In genomic region chr12:109358154-109358869, GRCh38 we compare ENCODE assay signal across 9 cellular contexts. TPM values are rescaled to one million over a fixed set of nuclear protein-coding genes. Genes with fewer than 3 reads are reported as not detected.
DNase-seq lines count a peak whose midpoint lies in the region; ATAC-seq and TF ChIP-seq lines count a peak whose summit lies in the region.
"Had no signal": no experiment of that assay in that cellular context is flagged by ENCODE, and none has a peak within 500 bp of the region (broad histone marks: within the 10 kb centered on the region; RNA-seq: fewer than 3 reads in every experiment).

No MANE protein-coding gene starts in this region.

- H3K27ac ChIP-seq in smooth muscle cell (ENCODE audit: low read depth) = no peak overlapping the region

- CTCF ChIA-PET in activated CD8-positive, alpha-beta T cell treated with anti-CD3 and anti-CD28 coated beads for 36 hours (lab: Charles Lee) = interaction anchor here (0.9 kb wide), 1 partner anchor 70 kb away, joined by 3 read pairs; no protein-coding TSS in a partner anchor

- peak overlapping the region; percentile 17 for H3K4me3 Mint-ChIP-seq in activated CD4-positive, alpha-beta T cell treated with anti-CD3 and anti-CD28 coated beads, Interleukin-2, amount 10 ng/mL, durations not matched to agents 24 days and 14 days
- H3K4me3 Mint-ChIP-seq in activated CD8-positive, alpha-beta T cell treated with anti-CD3 and anti-CD28 coated beads for 36 hours = peak overlapping the region; percentile 32

- no peaks in the 10 kb centered on the region for H3K27me3 ChIP-seq in smooth muscle cell (ENCODE audit: low read depth)

- peak overlapping the region; percentile 48 for H3K4me2 ChIP-seq in smooth muscle cell

- H3K4me1 ChIP-seq in smooth muscle cell (ENCODE audit: low read depth) = no peaks in the 10 kb centered on the region

- H3K4me1 Mint-ChIP-seq in activated CD4-positive, alpha-beta T cell treated with anti-CD3 and anti-CD28 coated beads, Interleukin-2, amount 10 ng/mL, durations not matched to agents 24 days and 14 days = peaks cover 5% of the 10 kb centered on the region
- H3K4me1 Mint-ChIP-seq in activated CD8-positive, alpha-beta T cell treated with anti-CD3 and anti-CD28 coated beads for 36 hours (ENCODE audit: low read depth) = peaks cover 7% of the 10 kb centered on the region

- no peak overlapping the region for H3K27ac Mint-ChIP-seq in activated CD4-positive, alpha-beta T cell treated with anti-CD3 and anti-CD28 coated beads, Interleukin-2, amount 10 ng/mL, durations not matched to agents 24 days and 14 days
- no peak overlapping the region for H3K27ac Mint-ChIP-seq in activated CD8-positive, alpha-beta T cell treated with anti-CD3 and anti-CD28 coated beads for 36 hours

- H2AFZ ChIP-seq in smooth muscle cell (ENCODE audit: low read depth) = peak overlapping the region; percentile 28

- H4K20me1 ChIP-seq in smooth muscle cell (ENCODE audit: low read depth) = no peaks in the 10 kb centered on the region

- H3K36me3 ChIP-seq in smooth muscle cell (ENCODE audit: low read depth) = no peaks in the 10 kb centered on the region

- no peaks in the 10 kb centered on the region for H3F3A ChIP-seq in smooth muscle cell (ENCODE audit: low read depth)

- no peak overlapping the region for H3K4me3 ChIP-seq in smooth muscle cell

- no peak for TF ChIP-seq CTCF in activated CD8-positive, alpha-beta T cell treated with anti-CD3 and anti-CD28 coated beads for 36 hours (IDR thresholded peaks at IDR 0.05)
- TF ChIP-seq CTCF in smooth muscle cell (IDR thresholded peaks at IDR 0.05; ENCODE audit: borderline replicate concordance, insufficient read depth, poor library complexity, severe bottlenecking) = no peak

- H3K9me3 ChIP-seq in smooth muscle cell (replicated peaks; ENCODE audit: low read depth) = no peaks in the 10 kb centered on the region

- peak; percentile 88 for ATAC-seq in HG03060 (IDR thresholded peaks at IDR 0.05; ENCODE audit: low read depth, unreplicated experiment)
- ATAC-seq in activated CD8-positive, alpha-beta T cell treated with anti-CD3 and anti-CD28 coated beads for 36 hours = peak; percentile 99

- 65% methylated on average over 10 of the region's 10 CpGs for WGBS in smooth muscle cell (ENCODE audit: low lambda C conversion rate)

- no peaks in the 10 kb centered on the region for H3K36me3 Mint-ChIP-seq in activated CD4-positive, alpha-beta T cell treated with anti-CD3 and anti-CD28 coated beads, Interleukin-2, amount 10 ng/mL, durations not matched to agents 24 days and 14 days (ENCODE audit: low read depth)
- no peaks in the 10 kb centered on the region for H3K36me3 Mint-ChIP-seq in activated CD8-positive, alpha-beta T cell treated with anti-CD3 and anti-CD28 coated beads for 36 hours (ENCODE audit: low read depth)

- POLR2A ChIA-PET in activated CD8-positive, alpha-beta T cell treated with anti-CD3 and anti-CD28 coated beads for 36 hours (lab: Charles Lee) = no interaction called here

- intact Hi-C loops in activated CD4-positive, alpha-beta T cell treated with anti-CD3 and anti-CD28 coated beads, Interleukin-2, amount 10 ng/mL, durations not matched to agents 24 days and 14 days (cut with micrococcal nuclease) = no loop called here
- intact Hi-C loops in activated CD8-positive, alpha-beta T cell treated with anti-CD3 and anti-CD28 coated beads for 36 hours (cut with micrococcal nuclease) = no loop called here

- peak; percentile 65 for DNase-seq in activated CD4-positive, alpha-beta T cell treated with anti-CD3 and anti-CD28 coated beads, Interleukin-2, amount 10 ng/mL, durations not matched to agents 24 days and 14 days
- no peak for DNase-seq in activated CD4-positive, alpha-beta T cell treated with anti-CD3 and anti-CD28 coated beads for 1 hour
- DNase-seq in activated CD8-positive, alpha-beta T cell treated with anti-CD3 and anti-CD28 coated beads for 36 hours = peak; percentile 6
- no peak for DNase-seq in smooth muscle cell (lab: John Stamatoyannopoulos, UW; ENCODE audit: unreplicated experiment)
- no peak for DNase-seq in AML-193 (lab: John Stamatoyannopoulos, UW)
- no peak for DNase-seq in central memory CD4-positive, alpha-beta T cell
- DNase-seq in COR-L47 (lab: John Stamatoyannopoulos, UW) = no peak
- DNase-seq: islet precursor cell had no signal

- no peaks in the 10 kb centered on the region for H3K9me3 Mint-ChIP-seq in activated CD4-positive, alpha-beta T cell treated with anti-CD3 and anti-CD28 coated beads, Interleukin-2, amount 10 ng/mL, durations not matched to agents 24 days and 14 days
- H3K9me3 Mint-ChIP-seq in activated CD8-positive, alpha-beta T cell treated with anti-CD3 and anti-CD28 coated beads for 36 hours = no peaks in the 10 kb centered on the region

- no peaks in the 10 kb centered on the region for H3K79me2 ChIP-seq in smooth muscle cell (ENCODE audit: low read depth)

- H3K9ac ChIP-seq in smooth muscle cell (ENCODE audit: low read depth) = no peak overlapping the region

- H3K27me3 Mint-ChIP-seq in activated CD4-positive, alpha-beta T cell treated with anti-CD3 and anti-CD28 coated beads, Interleukin-2, amount 10 ng/mL, durations not matched to agents 24 days and 14 days = peaks cover 34% of the 10 kb centered on the region
- H3K27me3 Mint-ChIP-seq in activated CD8-positive, alpha-beta T cell treated with anti-CD3 and anti-CD28 coated beads for 36 hours = peaks cover 10% of the 10 kb centered on the region

RNA-seq across cellular contexts. Expression of gene MYO1H, which starts 10.6 kb away (rescaled TPM):
- total RNA-seq in activated CD4-positive, alpha-beta T cell treated with anti-CD3 and anti-CD28 coated beads, Interleukin-2, amount 10 ng/mL, durations not matched to agents 24 days and 14 days = not detected in 2 replicates
- not detected for total RNA-seq in activated CD8-positive, alpha-beta T cell treated with anti-CD3 and anti-CD28 coated beads for 36 hours
- 2.3 TPM in 1 of 2 replicates, not detected in the other for total RNA-seq in smooth muscle cell
- polyA plus RNA-seq in smooth muscle cell = 0.03 and 0.11 TPM in 2 replicates

RNA-seq across cellular contexts. Expression of gene FOXN4, which starts 49.2 kb away (rescaled TPM):
- not detected in 2 replicates for total RNA-seq in activated CD4-positive, alpha-beta T cell treated with anti-CD3 and anti-CD28 coated beads, Interleukin-2, amount 10 ng/mL, durations not matched to agents 24 days and 14 days
- not detected for total RNA-seq in activated CD8-positive, alpha-beta T cell treated with anti-CD3 and anti-CD28 coated beads for 36 hours
- not detected in 2 replicates for total RNA-seq in smooth muscle cell
- not detected in 2 replicates for polyA plus RNA-seq in smooth muscle cell

Comparison
In these comparisons a context has a peak if more than half of its experiments do, and no peak if none do; other contexts are left out.
1. DNase-seq: peak in activated CD4-positive, alpha-beta T cell treated with anti-CD3 and anti-CD28 coated beads, Interleukin-2, amount 10 ng/mL, durations not matched to agents 24 days and 14 days (single experiment) and activated CD8-positive, alpha-beta T cell treated with anti-CD3 and anti-CD28 coated beads for 36 hours (single experiment); none in activated CD4-positive, alpha-beta T cell treated with anti-CD3 and anti-CD28 coated beads for 1 hour (single experiment), smooth muscle cell (single experiment), AML-193 (0 of 2), central memory CD4-positive, alpha-beta T cell (single experiment) and COR-L47 (single experiment).